In the genomic region with DNA sequence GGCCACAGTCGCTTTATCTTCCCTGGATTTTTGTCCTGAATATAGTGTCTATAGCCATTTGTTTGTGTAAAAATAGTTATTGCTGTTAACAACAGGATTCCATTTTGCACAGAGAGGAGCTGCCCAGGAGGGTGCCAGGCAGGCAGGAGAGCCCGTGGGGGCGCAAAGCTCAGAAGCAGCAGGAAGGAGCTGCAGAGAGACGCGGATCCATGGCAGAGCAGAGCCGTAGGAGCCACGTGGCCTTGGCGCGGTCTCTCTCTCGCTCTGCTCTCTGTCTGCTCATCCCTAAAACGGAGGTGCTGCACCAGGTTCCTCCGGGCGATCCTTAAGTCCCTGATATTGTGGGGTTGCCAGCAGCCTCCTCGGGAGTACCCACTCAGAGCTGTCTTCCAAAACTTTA, we compare ENCODE assay signal across 24 cellular contexts.
"Had no signal": no experiment of that assay in that cellular context is flagged by ENCODE, and none has a peak within 500 bp of the region (broad histone marks: within the 10 kb centered on the region; RNA-seq: fewer than 3 reads in every experiment).

No MANE protein-coding gene starts in this region.

- ATAC-seq: naive thymus-derived CD8-positive, alpha-beta T cell; natural killer cell treated with Interleukin-12 subunit alpha and Interleukin-12 subunit beta and Interleukin-15 and Interleukin-18, amount 100 ng/mL, for 72 hours; pancreas; psoas muscle; right cardiac atrium; right lobe of liver; stimulated activated effector memory CD8-positive, alpha-beta T cell treated with anti-CD3 and anti-CD28 coated beads, Interleukin-12 subunit alpha, Interleukin-12 subunit beta, amount 100 ng/mL, for 72 hours; stimulated activated naive B cell treated with anti-CD40 and anti-IgM and Interleukin-4, amounts not matched to agents 10 μg/mL and 1 μg/mL and 100 μg/mL, for 72 hours had no signal

- H3K27ac ChIP-seq: neutrophil, pancreas, psoas muscle, right lobe of liver, stomach, thoracic aorta, thyroid gland, tibial nerve, upper lobe of left lung, vagina had no signal

- H3K4me3 ChIP-seq: pancreas, psoas muscle, right lobe of liver, stomach, thoracic aorta, thyroid gland, tibial nerve, upper lobe of left lung, vagina had no signal

- H3K4me1 ChIP-seq: pancreas, psoas muscle, right lobe of liver, stomach, thyroid gland, tibial nerve, upper lobe of left lung, vagina had no signal

- DNase-seq: naive B cell; naive thymus-derived CD8-positive, alpha-beta T cell; nephron progenitor cell; pancreas; psoas muscle; right cardiac atrium; right lobe of liver; small intestine; stimulated activated CD4-positive, alpha-beta T cell treated with anti-CD3 and anti-CD28 coated beads, Interleukin-15, amount 100 ng/mL, for 24 hours; stimulated activated CD4-positive, alpha-beta T cell treated with anti-CD3 and anti-CD28 coated beads, Interleukin-2, amount 100 ng/mL, for 24 hours; stimulated activated CD4-positive, alpha-beta T cell treated with anti-CD3 and anti-CD28 coated beads, Interleukin-2, amount 100 ng/mL, for 48 hours; stimulated activated CD4-positive, alpha-beta T cell treated with anti-CD3 and anti-CD28 coated beads, Interleukin-4, amount 100 ng/mL, for 24 hours; stimulated activated naive B cell treated with anti-CD40 and anti-IgM and Interleukin-4, amounts not matched to agents 10 μg/mL and 1 μg/mL and 100 μg/mL, for 72 hours; stimulated activated naive CD4-positive, alpha-beta T cell treated with Interleukin-2 at 50 U/mL for 16 hours; stomach; thyroid gland; trophoblast cell had no signal

- H3K9me3 ChIP-seq: neutrophil, pancreas, psoas muscle, right lobe of liver, stomach, thoracic aorta, thyroid gland, tibial nerve, upper lobe of left lung, vagina had no signal

- H3K27me3 ChIP-seq: neutrophil, right lobe of liver, thyroid gland, tibial nerve, upper lobe of left lung, vagina had no signal

- H3K36me3 ChIP-seq: neutrophil, pancreas, right lobe of liver, stomach, thoracic aorta, thyroid gland, tibial nerve, upper lobe of left lung, vagina had no signal
